13 cellular contexts compared by ENCODE assay signal in the genomic region with DNA sequence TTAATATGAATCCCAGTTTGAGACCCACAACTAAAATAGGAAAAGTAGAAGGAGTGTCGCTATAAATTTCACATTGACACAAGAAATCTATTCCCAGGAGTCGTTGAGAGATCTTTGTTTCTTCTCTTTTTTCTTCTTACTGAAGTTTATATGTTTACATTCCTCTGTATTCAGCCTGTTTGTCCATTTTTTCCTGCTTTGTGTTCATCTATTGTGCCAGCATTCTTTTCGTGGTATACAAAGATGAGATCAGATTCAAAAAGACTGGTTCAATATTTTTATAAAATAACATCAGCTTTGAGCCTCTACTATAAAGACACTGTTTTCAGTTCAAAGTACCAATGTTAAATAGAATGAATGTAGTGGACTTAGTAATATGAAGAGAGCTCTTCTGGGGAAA.
DNase-seq lines count a peak whose midpoint lies in the region; ATAC-seq and TF ChIP-seq lines count a peak whose summit lies in the region.
"Had no signal": no experiment of that assay in that cellular context is flagged by ENCODE, and none has a peak within 500 bp of the region (broad histone marks: within the 10 kb centered on the region; RNA-seq: fewer than 3 reads in every experiment).

No MANE protein-coding gene starts in this region.

- H3K27ac ChIP-seq in HUES48 (ENCODE audit: low read depth, low read length) (peak overlapping the region; percentile 70), colonic mucosa (peak overlapping the region; percentile 40), muscle layer of colon (ENCODE audit: low read depth, low read length) (peak overlapping the region; percentile 76), thoracic aorta (peak overlapping the region; percentile 50 to 83)
- H3K27ac ChIP-seq: body of pancreas had no signal

- ATAC-seq in thoracic aorta (ENCODE audit: insufficient number of reproducible peaks, low FRiP score, low read depth) (no peak), HG03039 (IDR thresholded peaks at IDR 0.05; ENCODE audit: unreplicated experiment) (no peak), HG02759 (IDR thresholded peaks at IDR 0.05; ENCODE audit: unreplicated experiment) (no peak)
- ATAC-seq: body of pancreas, esophagus mucosa, natural killer cell, PC-3 had no signal

- H3K4me3 ChIP-seq in HUES48 (ENCODE audit: low read depth, low read length) (no peak overlapping the region), colonic mucosa (no peak overlapping the region), muscle layer of colon (ENCODE audit: low read depth in 1 of 2, low read length in 2 of 2) (no peak overlapping the region), thoracic aorta (no peak overlapping the region)
- H3K4me3 ChIP-seq: body of pancreas had no signal

- H3K9ac ChIP-seq in HUES48 (ENCODE audit: low read depth, low read length) = no peak overlapping the region
- no peak overlapping the region for H3K9ac ChIP-seq in colonic mucosa (ENCODE audit: low read depth in 2 of 2, low read length in 2 of 2)
- peak overlapping the region; percentile 29 for H3K9ac ChIP-seq in muscle layer of colon (ENCODE audit: low read length)

- no peak for TF ChIP-seq CTCF in colonic mucosa (IDR thresholded peaks at IDR 0.05)
- TF ChIP-seq CTCF in thoracic aorta (IDR thresholded peaks at IDR 0.05) = no peak

- H3K36me3 ChIP-seq in HUES48 (ENCODE audit: control insufficient read depth, insufficient read depth, low read length) = no peaks in the 10 kb centered on the region
- H3K36me3 ChIP-seq in colonic mucosa = no peaks in the 10 kb centered on the region
- peaks cover 8% of the 10 kb centered on the region for H3K36me3 ChIP-seq in muscle layer of colon (ENCODE audit: insufficient read depth, low read length)
- no peaks in the 10 kb centered on the region for H3K36me3 ChIP-seq in thoracic aorta

- H3K27me3 ChIP-seq in HUES48 (ENCODE audit: control insufficient read depth, insufficient read depth, low read length) (no peaks in the 10 kb centered on the region), colonic mucosa (no peaks in the 10 kb centered on the region), muscle layer of colon (ENCODE audit: control insufficient read depth in 1 of 2, insufficient read depth in 2 of 2, low read length in 2 of 2) (no peaks in the 10 kb centered on the region), thoracic aorta (replicated peaks; ENCODE audit: insufficient read depth) (no peaks in the 10 kb centered on the region)
- H3K27me3 ChIP-seq: body of pancreas had no signal

- H3K4me1 ChIP-seq in HUES48 (ENCODE audit: control insufficient read depth, insufficient read depth, low read length) (peaks cover 57% of the 10 kb centered on the region), colonic mucosa (no peaks in the 10 kb centered on the region), muscle layer of colon (ENCODE audit: insufficient read depth, low read length) (peaks cover 62% of the 10 kb centered on the region), thoracic aorta (ENCODE audit: control insufficient read depth in 1 of 2, low read depth in 2 of 2) (peaks cover 55 to 98% of the 10 kb centered on the region in 2 donors)

- intact Hi-C loops in colonic mucosa (cut with DNase I) = loop anchor here (5.0 kb wide), 2 partner anchors 172 to 242 kb away; a partner anchor contains a TSS

- no peaks in the 10 kb centered on the region for H3K9me3 ChIP-seq in HUES48 (ENCODE audit: control insufficient read depth, insufficient read depth, low read length)
- no peaks in the 10 kb centered on the region for H3K9me3 ChIP-seq in colonic mucosa
- no peaks in the 10 kb centered on the region for H3K9me3 ChIP-seq in muscle layer of colon (ENCODE audit: low read length)
- no peaks in the 10 kb centered on the region for H3K9me3 ChIP-seq in thoracic aorta
- H3K9me3 ChIP-seq: body of pancreas had no signal

- DNase-seq in colonic mucosa (no peak), thoracic aorta (ENCODE audit: low spot score) (no peak), hypothalamus (lab: John Stamatoyannopoulos, UW) (no peak)
- DNase-seq: CD4-positive, alpha-beta T cell; natural killer cell; NCI-H1048 had no signal
